In genomic region chr5:17221843-17222614, GRCh38 we compare ENCODE assay signal across 11 cellular contexts. TPM values are rescaled to one million over a fixed set of nuclear protein-coding genes. Genes with fewer than 3 reads are reported as not detected.
DNase-seq lines count a peak whose midpoint lies in the region; ATAC-seq, FAIRE-seq and TF ChIP-seq lines count a peak whose summit lies in the region.
"Had no signal": no experiment of that assay in that cellular context is flagged by ENCODE, and none has a peak within 500 bp of the region (broad histone marks: within the 10 kb centered on the region; RNA-seq: fewer than 3 reads in every experiment).

No MANE protein-coding gene starts in this region.

- peaks cover 55% of the 10 kb centered on the region for H3K4me1 Mint-ChIP-seq in nephron progenitor cell
- H3K4me1 Mint-ChIP-seq in activated T-helper 2 cell treated with anti-CD3 and anti-CD28 coated beads, Interferon-gamma antibody, Interleukin-2, Interleukin-4, amounts not matched to agents 10 μg/mL and 5 μg/mL and 100 μg/mL, durations not matched to agents 14 hours and 24 hours and 36 hours (ENCODE audit: low read depth) = no peaks in the 10 kb centered on the region

- no peak for TF ChIP-seq CTCF in nephron progenitor cell (IDR thresholded peaks at IDR 0.05)

- FAIRE-seq in RCC 7860 (lab: Jason Lieb, UNC) = peak; percentile 77
- FAIRE-seq: TTC549 had no signal

- ATAC-seq in HG02678 (IDR thresholded peaks at IDR 0.05; ENCODE audit: unreplicated experiment) = peak; percentile 17
- ATAC-seq: activated T-helper 17 cell treated with anti-CD3 and anti-CD28 coated beads, Interleukin-2, amount 50 U/mL, for 72 hours had no signal

- H3K36me3 Mint-ChIP-seq in nephron progenitor cell (ENCODE audit: low read depth) = peaks cover 55% of the 10 kb centered on the region
- no peaks in the 10 kb centered on the region for H3K36me3 Mint-ChIP-seq in activated T-helper 2 cell treated with anti-CD3 and anti-CD28 coated beads, Interferon-gamma antibody, Interleukin-2, Interleukin-4, amounts not matched to agents 10 μg/mL and 5 μg/mL and 100 μg/mL, durations not matched to agents 14 hours and 24 hours and 36 hours (ENCODE audit: low read depth)
- H3K36me3 Mint-ChIP-seq: immature natural killer cell had no signal

- H3K4me3 Mint-ChIP-seq in nephron progenitor cell = no peak overlapping the region
- H3K4me3 Mint-ChIP-seq in activated T-helper 2 cell treated with anti-CD3 and anti-CD28 coated beads, Interferon-gamma antibody, Interleukin-2, Interleukin-4, amounts not matched to agents 10 μg/mL and 5 μg/mL and 100 μg/mL, durations not matched to agents 14 hours and 24 hours and 36 hours (ENCODE audit: low read depth) = no peak overlapping the region
- H3K4me3 Mint-ChIP-seq: activated T-helper 17 cell treated with anti-CD3 and anti-CD28 coated beads, Interleukin-2, amount 50 U/mL, for 72 hours; immature natural killer cell had no signal

- H3K9me3 Mint-ChIP-seq in nephron progenitor cell = peaks cover 3% of the 10 kb centered on the region
- no peaks in the 10 kb centered on the region for H3K9me3 Mint-ChIP-seq in activated T-helper 2 cell treated with anti-CD3 and anti-CD28 coated beads, Interferon-gamma antibody, Interleukin-2, Interleukin-4, amounts not matched to agents 10 μg/mL and 5 μg/mL and 100 μg/mL, durations not matched to agents 14 hours and 24 hours and 36 hours
- H3K9me3 Mint-ChIP-seq: activated T-helper 17 cell treated with anti-CD3 and anti-CD28 coated beads, Interleukin-2, amount 50 U/mL, for 72 hours had no signal

- no peak overlapping the region for H3K27ac Mint-ChIP-seq in nephron progenitor cell
- no peak overlapping the region for H3K27ac Mint-ChIP-seq in activated T-helper 2 cell treated with anti-CD3 and anti-CD28 coated beads, Interferon-gamma antibody, Interleukin-2, Interleukin-4, amounts not matched to agents 10 μg/mL and 5 μg/mL and 100 μg/mL, durations not matched to agents 14 hours and 24 hours and 36 hours
- H3K27ac Mint-ChIP-seq: activated T-helper 17 cell treated with anti-CD3 and anti-CD28 coated beads, Interleukin-2, amount 50 U/mL, for 72 hours; immature natural killer cell had no signal

- peaks cover under 1% of the 10 kb centered on the region for H3K27me3 Mint-ChIP-seq in nephron progenitor cell (ENCODE audit: low read depth, poor library complexity)
- peaks cover 24% of the 10 kb centered on the region for H3K27me3 Mint-ChIP-seq in activated T-helper 2 cell treated with anti-CD3 and anti-CD28 coated beads, Interferon-gamma antibody, Interleukin-2, Interleukin-4, amounts not matched to agents 10 μg/mL and 5 μg/mL and 100 μg/mL, durations not matched to agents 14 hours and 24 hours and 36 hours (ENCODE audit: low read depth)

- peak; percentile 86 for DNase-seq in DMS79 treated with DMSO at 0.1 percent for 48 hours (lab: John Stamatoyannopoulos, UW)
- no peak for DNase-seq in RCC 7860 (ENCODE audit: low spot score)
- DNase-seq in iris pigment epithelial cell (ENCODE audit: low read depth) = peak; percentile 63
- no peak for DNase-seq in nephron progenitor cell
- no peak for DNase-seq in COLO829 (ENCODE audit: low spot score)
- no peak for DNase-seq in SW 1271 (lab: John Stamatoyannopoulos, UW)
- DNase-seq in activated T-helper 2 cell treated with anti-CD3 and anti-CD28 coated beads, Interferon-gamma antibody, Interleukin-2, Interleukin-4, amounts not matched to agents 10 μg/mL and 5 μg/mL and 100 μg/mL, durations not matched to agents 14 hours and 24 hours and 36 hours (ENCODE audit: low spot score) = no peak
- DNase-seq: immature natural killer cell had no signal

- intact Hi-C loops in activated T-helper 2 cell treated with anti-CD3 and anti-CD28 coated beads, Interferon-gamma antibody, Interleukin-2, Interleukin-4, amounts not matched to agents 10 μg/mL and 5 μg/mL and 100 μg/mL, durations not matched to agents 14 hours and 24 hours and 36 hours (cut with micrococcal nuclease) = no loop called here

RNA-seq across cellular contexts. Expression of gene BASP1, which starts 4.6 kb away (rescaled TPM):
- 0.64 and 0.73 TPM in 2 replicates for total RNA-seq in activated T-helper 2 cell treated with anti-CD3 and anti-CD28 coated beads, Interferon-gamma antibody, Interleukin-2, Interleukin-4, amounts not matched to agents 10 μg/mL and 5 μg/mL and 100 μg/mL, durations not matched to agents 14 hours and 24 hours and 36 hours

Comparison
In these comparisons a context has a peak if more than half of its experiments do, and no peak if none do; other contexts are left out.
1. DNase-seq: peak in DMS79 treated with DMSO at 0.1 percent for 48 hours (single experiment) and iris pigment epithelial cell (single experiment); none in RCC 7860 (single experiment), nephron progenitor cell (single experiment), COLO829 (single experiment), SW 1271 (0 of 2) and activated T-helper 2 cell treated with anti-CD3 and anti-CD28 coated beads, Interferon-gamma antibody, Interleukin-2, Interleukin-4, amounts not matched to agents 10 μg/mL and 5 μg/mL and 100 μg/mL, durations not matched to agents 14 hours and 24 hours and 36 hours (single experiment).